1 cellular context compared by ENCODE assay signal in the genomic region with DNA sequence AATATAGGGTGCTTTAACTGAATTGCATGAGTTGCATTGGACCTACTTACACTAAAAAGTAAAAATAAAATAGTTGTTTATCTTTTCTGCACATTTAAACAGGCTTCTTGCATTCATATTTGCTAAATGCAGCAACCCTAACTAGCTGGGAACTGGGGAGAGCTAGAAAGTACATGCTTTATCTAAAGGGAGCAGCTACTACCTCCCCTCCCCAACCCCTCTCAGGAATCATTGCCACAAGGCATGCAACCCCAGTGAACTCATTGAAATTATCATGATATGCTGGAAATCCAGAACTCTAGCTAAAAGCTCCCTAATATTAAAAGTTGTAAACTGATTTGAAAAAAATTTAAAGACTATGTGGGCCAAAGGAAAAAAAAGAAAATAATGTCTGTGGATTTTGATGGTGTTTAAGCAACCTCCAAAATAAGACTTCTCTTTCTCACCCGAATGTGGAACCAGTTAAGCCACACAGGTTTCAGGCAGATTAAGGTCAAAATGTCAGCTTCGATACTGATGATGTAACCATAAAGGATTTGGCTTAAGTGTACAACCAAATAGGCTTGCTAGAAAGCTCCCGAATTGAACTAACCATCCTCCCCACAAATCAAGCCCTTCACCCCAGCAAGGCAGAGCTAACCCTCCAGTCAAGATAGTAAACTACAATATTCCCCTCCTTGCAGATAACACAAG.
TF ChIP-seq lines count a peak whose summit lies in the region.

No MANE protein-coding gene starts in this region.

TF ChIP-seq in HepG2, 621 proteins besides CTCF, POLR2A, EP300 and RAD21:
- TF ChIP-seq ATF7 (IDR thresholded peaks at IDR 0.05) (peak; percentile 34; the same call in 1 of the 2 replicates), ATF7 (CRISPR knock-in tag; IDR thresholded peaks at IDR 0.05) (no peak), ZBTB3 (CRISPR knock-in tag; IDR thresholded peaks at IDR 0.05; ENCODE audit: borderline replicate concordance, low read depth) (no peak)
TF ChIP-seq in HepG2: peak in this region for 1.
